19 cellular contexts compared by ENCODE assay signal in genomic region chr3:104990758-104991157, GRCh38.
"Had no signal": no experiment of that assay in that cellular context is flagged by ENCODE, and none has a peak within 500 bp of the region (broad histone marks: within the 10 kb centered on the region; RNA-seq: fewer than 3 reads in every experiment).

No MANE protein-coding gene starts in this region.

- DNase-seq: colonic mucosa; effector CD8-positive, alpha-beta T cell; foreskin melanocyte; heart left ventricle; hippocampal formation; kidney glomerular epithelial cell; mammary epithelial cell; naive thymus-derived CD4-positive, alpha-beta T cell; nephron progenitor cell; sigmoid colon; stimulated activated CD4-positive, alpha-beta T cell treated with anti-CD3 and anti-CD28 coated beads, Interleukin-12 subunit alpha, Interleukin-12 subunit beta, amount 100 ng/mL, for 4 hours; stimulated activated naive CD4-positive, alpha-beta T cell; stomach; substantia nigra; transverse colon had no signal

- ATAC-seq: heart left ventricle; naive thymus-derived CD4-positive, alpha-beta T cell had no signal

- H3K27ac ChIP-seq: colonic mucosa, heart left ventricle, neutrophil, right atrium auricular region, sigmoid colon, skin epidermis, stomach, thoracic aorta, transverse colon had no signal

- H3K4me1 ChIP-seq: colonic mucosa, heart left ventricle, right atrium auricular region, sigmoid colon, stomach, transverse colon had no signal

- H3K9me3 ChIP-seq: colonic mucosa, heart left ventricle, neutrophil, right atrium auricular region, sigmoid colon, stomach, thoracic aorta, transverse colon had no signal

- H3K36me3 ChIP-seq: colonic mucosa, heart left ventricle, neutrophil, right atrium auricular region, sigmoid colon, stomach, thoracic aorta, transverse colon had no signal

- H3K4me3 ChIP-seq: colonic mucosa, heart left ventricle, right atrium auricular region, sigmoid colon, skin epidermis, stomach, thoracic aorta, transverse colon had no signal

- H3K27me3 ChIP-seq: colonic mucosa, heart left ventricle, neutrophil, right atrium auricular region, sigmoid colon, stomach, transverse colon had no signal
